ENCODE assay signal across 1 cellular context in genomic region chr10:124733566-124734245, GRCh38.
TF ChIP-seq lines count a peak whose summit lies in the region.

No MANE protein-coding gene starts in this region.

TF ChIP-seq in IMR-90, 13 proteins besides CTCF, POLR2A, EP300 and RAD21:
- TF ChIP-seq ELK1 (IDR thresholded peaks at IDR 0.05; ENCODE audit: borderline replicate concordance, low read depth, low read length) (no peak), CHD1 (IDR thresholded peaks at IDR 0.05; ENCODE audit: low read depth, low read length) (no peak), RCOR1 (IDR thresholded peaks at IDR 0.05; ENCODE audit: insufficient replicate concordance, low read length) (no peak), SMC3 (IDR thresholded peaks at IDR 0.05; ENCODE audit: low read depth, low read length) (no peak), MXI1 (IDR thresholded peaks at IDR 0.05; ENCODE audit: borderline replicate concordance, low read depth, low read length) (no peak), NFE2L2 (IDR thresholded peaks at IDR 0.05; ENCODE audit: low read depth, low read length) (no peak), MAFK (IDR thresholded peaks at IDR 0.05; ENCODE audit: low read depth, low read length) (no peak), RFX5 (IDR thresholded peaks at IDR 0.05; ENCODE audit: low read depth, low read length) (no peak), CEBPB (IDR thresholded peaks at IDR 0.05; ENCODE audit: low read depth, low read length) (no peak)
